22 cellular contexts compared by ENCODE assay signal in the genomic region with DNA sequence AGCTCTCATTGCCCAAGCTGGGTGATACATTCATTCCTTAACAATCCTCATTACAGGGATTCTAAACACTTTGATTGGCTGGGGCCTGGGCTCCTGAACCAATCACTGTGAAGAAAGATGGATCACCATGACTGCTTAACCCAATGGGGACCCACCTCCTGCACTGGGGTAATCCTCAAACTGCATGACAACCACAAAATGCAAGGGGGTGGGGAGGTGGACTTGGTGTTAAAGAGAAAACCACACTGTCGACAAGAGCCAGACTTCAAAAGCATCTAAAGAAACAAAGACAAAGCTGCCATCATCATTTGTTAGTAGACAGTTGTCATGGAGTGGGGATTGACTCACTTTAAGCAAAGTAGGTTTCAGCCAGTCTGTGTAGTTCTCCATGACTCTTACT.
"Had no signal": no experiment of that assay in that cellular context is flagged by ENCODE, and none has a peak within 500 bp of the region (broad histone marks: within the 10 kb centered on the region; RNA-seq: fewer than 3 reads in every experiment).

No MANE protein-coding gene starts in this region.

- H3K9me3 ChIP-seq: adrenal gland, body of pancreas had no signal

- H3K4me1 ChIP-seq: adrenal gland, body of pancreas had no signal

- H3K27me3 Mint-ChIP-seq: activated CD4-positive, alpha-beta memory T cell treated with anti-CD3 and anti-CD28 coated beads, Interleukin-2, amount 10 ng/mL, durations not matched to agents 7 days and 5 days; activated CD4-positive, alpha-beta T cell treated with anti-CD3 and anti-CD28 coated beads, Interleukin-2, amount 10 ng/mL, durations not matched to agents 7 days and 5 days; activated naive CD8-positive, alpha-beta T cell treated with anti-CD3 and anti-CD28 coated beads, Interleukin-2, amount 10 ng/mL, durations not matched to agents 7 days and 5 days had no signal

- H3K36me3 Mint-ChIP-seq: activated naive CD8-positive, alpha-beta T cell treated with anti-CD3 and anti-CD28 coated beads, Interleukin-2, amount 10 ng/mL, durations not matched to agents 7 days and 5 days had no signal

- H3K9me3 Mint-ChIP-seq: activated B cell treated with CpG ODN at 0.5 μM for 24 hours; activated CD4-positive, alpha-beta memory T cell treated with anti-CD3 and anti-CD28 coated beads, Interleukin-2, amount 10 ng/mL, durations not matched to agents 7 days and 5 days; activated CD4-positive, alpha-beta T cell treated with anti-CD3 and anti-CD28 coated beads, Interleukin-2, amount 10 ng/mL, durations not matched to agents 7 days and 5 days; activated naive CD8-positive, alpha-beta T cell treated with anti-CD3 and anti-CD28 coated beads, Interleukin-2, amount 10 ng/mL, durations not matched to agents 7 days and 5 days; T-helper 1 cell treated with Interleukin-12 subunit alpha and Interleukin-12 subunit beta and Interleukin-4 antibody, amounts not matched to agents 30 μg/mL and 1 μg/mL, for 36 hours had no signal

- H3K4me3 ChIP-seq: adrenal gland, body of pancreas had no signal

- H3K27ac ChIP-seq: adrenal gland, body of pancreas had no signal

- H3K27me3 ChIP-seq: adrenal gland, body of pancreas had no signal

- H3K4me3 Mint-ChIP-seq: activated B cell treated with CpG ODN at 0.5 μM for 24 hours; activated CD4-positive, alpha-beta memory T cell treated with anti-CD3 and anti-CD28 coated beads, Interleukin-2, amount 10 ng/mL, durations not matched to agents 7 days and 5 days; activated CD4-positive, alpha-beta T cell treated with anti-CD3 and anti-CD28 coated beads, Interleukin-2, amount 10 ng/mL, durations not matched to agents 7 days and 5 days; activated naive CD8-positive, alpha-beta T cell treated with anti-CD3 and anti-CD28 coated beads, Interleukin-2, amount 10 ng/mL, durations not matched to agents 7 days and 5 days; T-helper 1 cell treated with Interleukin-12 subunit alpha and Interleukin-12 subunit beta and Interleukin-4 antibody, amounts not matched to agents 30 μg/mL and 1 μg/mL, for 36 hours had no signal

- DNase-seq: activated B cell treated with CpG ODN at 0.5 μM for 24 hours; activated CD4-positive, alpha-beta memory T cell treated with anti-CD3 and anti-CD28 coated beads, Interleukin-2, amount 10 ng/mL, durations not matched to agents 7 days and 5 days; activated CD4-positive, alpha-beta T cell treated with anti-CD3 and anti-CD28 coated beads for 1 hour; activated CD4-positive, alpha-beta T cell treated with anti-CD3 and anti-CD28 coated beads, Interleukin-2, amount 10 ng/mL, durations not matched to agents 7 days and 5 days; activated CD8-positive, alpha-beta memory T cell treated with anti-CD3 and anti-CD28 coated beads, Interleukin-2, amount 50 U/mL, for 48 hours; activated naive CD4-positive, alpha-beta T cell treated with anti-CD3 and anti-CD28 coated beads, Interleukin-2, amount 50 U/mL, for 16 hours; activated naive CD8-positive, alpha-beta T cell treated with anti-CD3 and anti-CD28 coated beads, Interleukin-2, amount 10 ng/mL, durations not matched to agents 7 days and 5 days; activated T-cell treated with anti-CD3 and anti-CD28 coated beads, Interleukin-2, amount 50 U/mL, for 1 hour; adrenal gland; anterior cingulate cortex; body of pancreas; central memory CD4-positive, alpha-beta T cell; Karpas-422; MM.1S; NCI-H1105; NCI-H1436 treated with DMSO at 0.1 percent for 48 hours; NCI-H187; NCI-H2081; NCI-H510A treated with DMSO at 0.1 percent for 48 hours; PC-3; SHP77 treated with DMSO at 0.1 percent for 48 hours had no signal

- H3K27ac Mint-ChIP-seq: activated B cell treated with CpG ODN at 0.5 μM for 24 hours; activated CD4-positive, alpha-beta memory T cell treated with anti-CD3 and anti-CD28 coated beads, Interleukin-2, amount 10 ng/mL, durations not matched to agents 7 days and 5 days; activated CD4-positive, alpha-beta T cell treated with anti-CD3 and anti-CD28 coated beads, Interleukin-2, amount 10 ng/mL, durations not matched to agents 7 days and 5 days; activated naive CD8-positive, alpha-beta T cell treated with anti-CD3 and anti-CD28 coated beads, Interleukin-2, amount 10 ng/mL, durations not matched to agents 7 days and 5 days; T-helper 1 cell treated with Interleukin-12 subunit alpha and Interleukin-12 subunit beta and Interleukin-4 antibody, amounts not matched to agents 30 μg/mL and 1 μg/mL, for 36 hours had no signal

- ATAC-seq: body of pancreas had no signal

- H3K36me3 ChIP-seq: adrenal gland had no signal

- H3K4me1 Mint-ChIP-seq: activated B cell treated with CpG ODN at 0.5 μM for 24 hours; activated CD4-positive, alpha-beta memory T cell treated with anti-CD3 and anti-CD28 coated beads, Interleukin-2, amount 10 ng/mL, durations not matched to agents 7 days and 5 days; activated CD4-positive, alpha-beta T cell treated with anti-CD3 and anti-CD28 coated beads, Interleukin-2, amount 10 ng/mL, durations not matched to agents 7 days and 5 days; activated naive CD8-positive, alpha-beta T cell treated with anti-CD3 and anti-CD28 coated beads, Interleukin-2, amount 10 ng/mL, durations not matched to agents 7 days and 5 days had no signal
